In genomic region chr4:68373513-68373912, GRCh38 we compare ENCODE assay signal across 7 cellular contexts. TPM values are rescaled to one million over a fixed set of nuclear protein-coding genes. Genes with fewer than 3 reads are reported as not detected.
DNase-seq lines count a peak whose midpoint lies in the region; ATAC-seq, FAIRE-seq and TF ChIP-seq lines count a peak whose summit lies in the region.

No MANE protein-coding gene starts in this region.

- peaks cover 3 to 8% (median 5%) of the 10 kb centered on the region in 4 experiments; a peak in 5 of 7 replicates for H3K27me3 ChIP-seq in H1 (replicated peaks in 1 of 4; ENCODE audit: control insufficient read depth in 3 of 4, extremely low read depth in 1 of 4, insufficient read depth in 3 of 4, low read length in 3 of 4)
- H3K27me3 ChIP-seq in lung (ENCODE audit: control insufficient read depth, insufficient read depth): no peaks in the 10 kb centered on the region

- H3K27ac ChIP-seq in H1 (ENCODE audit: low read depth, low read length) (no peak overlapping the region), lung (ENCODE audit: low read depth in 1 of 2, low read length in 1 of 2) (no peak overlapping the region)

- no peak overlapping the region; a peak in 2 of 7 replicates for H3K9ac ChIP-seq in H1 (replicated peaks in 1 of 4; ENCODE audit: extremely low read depth in 1 of 4, low read depth in 3 of 4, low read length in 3 of 4)

- no peak overlapping the region for H2AK5ac ChIP-seq in H1 (ENCODE audit: low read depth, low read length)

- TF ChIP-seq EP300 in H1 (IDR thresholded peaks at IDR 0.05; ENCODE audit: borderline replicate concordance in 1 of 2, low read depth in 2 of 2, low read length in 2 of 2): no peak

- no peak overlapping the region for H3K23ac ChIP-seq in H1 (ENCODE audit: insufficient read length)

- H2BK120ac ChIP-seq in H1 (replicated peaks; ENCODE audit: low read depth, low read length): no peak overlapping the region

- H3K23me2 ChIP-seq in H1 (ENCODE audit: low read depth, low read length): no peaks in the 10 kb centered on the region

- H2BK15ac ChIP-seq in H1 (ENCODE audit: low read length): no peak overlapping the region

- H3K4me3 ChIP-seq in H1 (ENCODE audit: extremely low read depth in 1 of 4, insufficient read depth in 2 of 4, low read depth in 3 of 4, low read length in 4 of 4) (peak overlapping the region in 1 of 4 experiments; percentile 50; a peak in 4 of 8 replicates), lung (no peak overlapping the region)

- H3K18ac ChIP-seq in H1 (ENCODE audit: extremely low read depth, low read length): no peak overlapping the region

- H4K20me1 ChIP-seq in H1 (replicated peaks in 1 of 2; ENCODE audit: control insufficient read depth in 1 of 2, insufficient read depth in 2 of 2, low read length in 2 of 2): no peaks in the 10 kb centered on the region

- peak overlapping the region; percentile 6; the same call in 1 of the 2 replicates for H2BK5ac ChIP-seq in H1 (ENCODE audit: low read depth, low read length)

- TF ChIP-seq RAD21 in H1 (IDR thresholded peaks at IDR 0.05 in 1 of 2, conservative IDR thresholded peaks at IDR 0.05 in 1 of 2; ENCODE audit: low read depth in 2 of 2, low read length in 2 of 2): no peak

- WGBS in H1 (ENCODE audit: extremely low coverage in 1 of 2, insufficient coverage in 1 of 2, insufficient read length in 1 of 2, insufficient replicate concordance in 2 of 2, low coverage in 1 of 2, low lambda C conversion rate in 2 of 2, missing lambda C conversion rate in 1 of 2), 2 experiments: 3% methylated on average over 16 of the region's 16 CpGs; no CpG with 5 or more reads in 1 of the 2 experiments
- WGBS in lung, 2 donors: 23 to 32% methylated on average over 16 of the region's 16 CpGs

- TF ChIP-seq CTCF in GM20000 (IDR thresholded peaks at IDR 0.05; ENCODE audit: extremely low read depth, missing control alignments) (no peak), H1 (IDR thresholded peaks at IDR 0.05; ENCODE audit: control extremely low read depth in 1 of 3, insufficient read depth in 1 of 3, low read depth in 1 of 3, low read length in 3 of 3) (no peak), lung (IDR thresholded peaks at IDR 0.05; ENCODE audit: control extremely low read depth, extremely low read depth) (no peak)

- no peaks in the 10 kb centered on the region for H3K36me3 ChIP-seq in H1 (ENCODE audit: control insufficient read depth in 2 of 4, insufficient read depth in 4 of 4, low read length in 3 of 4)
- H3K36me3 ChIP-seq in lung (ENCODE audit: control insufficient read depth in 2 of 2, insufficient read depth in 2 of 2, low read length in 2 of 2): no peaks in the 10 kb centered on the region

- ATAC-seq in lung (ENCODE audit: insufficient read depth, low FRiP score): peak; percentile 75

- H3K9me3 ChIP-seq in H1 (ENCODE audit: insufficient read depth in 2 of 2, low read depth in 1 of 2, low read length in 1 of 2) (no peaks in the 10 kb centered on the region), lung (ENCODE audit: control insufficient read depth in 2 of 2, insufficient read depth in 1 of 2, low read length in 1 of 2) (no peaks in the 10 kb centered on the region)

- H4K8ac ChIP-seq in H1 (ENCODE audit: extremely low read depth, insufficient read depth, low read length): no peak overlapping the region

- H3K4ac ChIP-seq in H1 (replicated peaks; ENCODE audit: insufficient read length, low read depth, low read length): no peak overlapping the region

- H4K5ac ChIP-seq in H1 (ENCODE audit: insufficient read length, low read depth, low read length): peak overlapping the region; percentile 60

- H2AFZ ChIP-seq in H1 (ENCODE audit: low read length): 0 out of 2 replicates have a peak overlapping the region, but pooled peaks have one; percentile 75

- H3K4me1 ChIP-seq in H1 (replicated peaks in 1 of 4; ENCODE audit: control insufficient read depth in 3 of 4, insufficient read depth in 4 of 4, low read length in 3 of 4): peaks cover 2 to 15% (median 4%) of the 10 kb centered on the region in 4 experiments
- H3K4me1 ChIP-seq in lung (ENCODE audit: control insufficient read depth in 2 of 2, insufficient read depth in 2 of 2, low read length in 2 of 2): peaks cover 0 to 3% of the 10 kb centered on the region in 2 donors

- peak overlapping the region; percentile 66 to 67 for H3K4me2 ChIP-seq in H1 (ENCODE audit: insufficient read depth in 1 of 2, low read depth in 2 of 2, low read length in 2 of 2)

- TF ChIP-seq POLR2A in H1 (IDR thresholded peaks at IDR 0.05; ENCODE audit: control extremely low read depth in 1 of 2, low read depth in 2 of 2, low read length in 2 of 2): peak in 1 of 2 experiments; percentile 57; a peak in 2 of 3 replicates

- DNase-seq in GM20000 (ENCODE audit: low spot score): peak; percentile 58
- peak; percentile 58 for DNase-seq in HT-29 (ENCODE audit: low spot score)
- peak; percentile 71 for DNase-seq in activated CD8-positive, alpha-beta memory T cell treated with anti-CD3 and anti-CD28 coated beads, Interleukin-2, amount 50 U/mL, for 48 hours
- peak; percentile 73 to 77 for DNase-seq in H1 (ENCODE audit: low read depth in 1 of 2, low spot score in 2 of 2)
- peak; percentile 57 for DNase-seq in lung (ENCODE audit: low spot score)
- peak; percentile 38 to 50 for DNase-seq in stimulated activated CD4-positive, alpha-beta T cell treated with anti-CD3 and anti-CD28 coated beads, Interleukin-4, amount 100 ng/mL, for 4 hours
- no peak for DNase-seq in NCI-H187 (lab: John Stamatoyannopoulos, UW)

- H4K91ac ChIP-seq in H1 (replicated peaks; ENCODE audit: insufficient read length, low read length): no peak overlapping the region

- H3K56ac ChIP-seq in H1 (replicated peaks; ENCODE audit: insufficient read length, low read depth, low read length): no peak overlapping the region

- no peak overlapping the region for H2BK20ac ChIP-seq in H1 (ENCODE audit: low read length)

- H3K14ac ChIP-seq in H1 (ENCODE audit: insufficient read length): no peak overlapping the region

- no peaks in the 10 kb centered on the region for H3K79me1 ChIP-seq in H1 (ENCODE audit: low read depth, low read length)

- H3K79me2 ChIP-seq in H1 (ENCODE audit: control insufficient read depth in 1 of 2, insufficient read depth in 2 of 2, low read length in 2 of 2): no peaks in the 10 kb centered on the region

- CTCF ChIA-PET in H1 (lab: Charles Lee; ENCODE audit: partially characterized antibody): interaction anchor here (3.1 kb wide), 1 partner anchor 32 kb away, joined by 16 read pairs; no protein-coding TSS in a partner anchor

- POLR2A ChIA-PET in H1 (lab: Charles Lee; ENCODE audit: partially characterized antibody): interaction anchor here (6.3 kb wide), 1 partner anchor 34 kb away, joined by 61 read pairs; no protein-coding TSS in a partner anchor

- FAIRE-seq in H1 (lab: Jason Lieb, UNC): peak; percentile 95

- no peak overlapping the region for H2BK12ac ChIP-seq in H1 (ENCODE audit: low read depth, low read length)

TF ChIP-seq in H1, 55 proteins besides CTCF, POLR2A, EP300 and RAD21 (continues in another document):
- TF ChIP-seq TEAD4 (IDR thresholded peaks at IDR 0.05; ENCODE audit: low read depth, low read length) (no peak), POU5F1 (IDR thresholded peaks at IDR 0.05; ENCODE audit: low read depth, low read length) (no peak), ASH2L (IDR thresholded peaks at IDR 0.05; ENCODE audit: low read length) (peak; percentile 55), YY1 (IDR thresholded peaks at IDR 0.05; ENCODE audit: low read depth, low read length) (peak; percentile 84), USF2 (IDR thresholded peaks at IDR 0.05; ENCODE audit: low read length) (no peak), HDAC6 (IDR thresholded peaks at IDR 0.05; ENCODE audit: low read depth, low read length) (no peak), CREB1 (IDR thresholded peaks at IDR 0.05) (peak; percentile 61; the same call in 1 of the 2 replicates), SIX5 (IDR thresholded peaks at IDR 0.05; ENCODE audit: low read depth, low read length) (peak; percentile 74), SP1 (IDR thresholded peaks at IDR 0.05; ENCODE audit: low read depth, low read length) (0 out of 2 replicates have a peak, but pooled peaks have one; percentile 23), TBP (IDR thresholded peaks at IDR 0.05; ENCODE audit: low read depth, low read length) (peak; percentile 43; the same call in 1 of the 2 replicates), FOSL1 (IDR thresholded peaks at IDR 0.05; ENCODE audit: insufficient read depth, low read depth, low read length) (no peak), GTF2F1 (IDR thresholded peaks at IDR 0.05; ENCODE audit: borderline replicate concordance, low read depth, low read length) (no peak), POLR2AphosphoS5 (IDR thresholded peaks at IDR 0.05; ENCODE audit: low read depth, low read length) (0 out of 2 replicates have a peak, but pooled peaks have one; percentile 29), SIN3A (conservative IDR thresholded peaks at IDR 0.05 in 1 of 2, IDR thresholded peaks at IDR 0.05 in 1 of 2; ENCODE audit: low read depth in 1 of 2, low read length in 2 of 2) (no peak), TAF1 (IDR thresholded peaks at IDR 0.05; ENCODE audit: low read depth, low read length) (peak; percentile 56; the same call in 1 of the 2 replicates), CHD2 (IDR thresholded peaks at IDR 0.05; ENCODE audit: low read length) (peak; percentile 76), PHF8 (conservative IDR thresholded peaks at IDR 0.05; ENCODE audit: low read depth, low read length) (no peak)

RNA-seq across cellular contexts. Expression of gene YTHDC1, which starts 23.6 kb away (rescaled TPM):
- total RNA-seq in HT-29 (2014; rRNA removed; shearing (Covaris generic)): 27.7 and 27.8 TPM in 2 replicates
- 89.5 and 94.5 TPM in 2 replicates for total RNA-seq in H1 (2021; fragmentation: NEBNext Ultra II Directional; extraction: Animal tissue kit (Norgen Biotek cat#: 25700))
- 25.7 and 30.8 TPM in 2 replicates for polyA plus RNA-seq in H1 (2011; rRNA removed)
- polyA plus RNA-seq in H1 (2011; cell fraction: cytosol; rRNA removed): 48.9 TPM
- 48.5 TPM for polyA plus RNA-seq in H1 (2011; cell fraction: nucleus; rRNA removed)
- 62.5 to 98.2 TPM (median 70.3 TPM) in 4 replicates for polyA plus RNA-seq in H1 (2012, experiment 1 of 2)
- polyA plus RNA-seq in H1 (2012, experiment 2 of 2): 6.3 TPM
- 64.1 TPM for polyA plus RNA-seq in H1 (2013, experiment 1 of 2)
- polyA plus RNA-seq in H1 (2013, experiment 2 of 2): 57.2 TPM
- 45.0 and 55.8 TPM in 2 replicates for polyA minus RNA-seq in H1 (2011; rRNA and poly(A)+ RNA removed)
- 26.1 TPM for polyA minus RNA-seq in H1 (2011; cell fraction: cytosol; rRNA and poly(A)+ RNA removed)
- 109 TPM for polyA minus RNA-seq in H1 (2011; cell fraction: nucleus; rRNA and poly(A)+ RNA removed)
- total RNA-seq in lung: 100 to 1,000 TPM in 1 of 2 donors, 10 to 100 TPM in 1; 55.4 to 207 TPM
- polyA plus RNA-seq in lung: 10 to 100 TPM; 37.4 to 42.9 TPM

Comparison
In these comparisons a context has a peak if more than half of its experiments do, and no peak if none do; other contexts are left out.
1. DNase-seq: peak in GM20000 (single experiment), HT-29 (single experiment), activated CD8-positive, alpha-beta memory T cell treated with anti-CD3 and anti-CD28 coated beads, Interleukin-2, amount 50 U/mL, for 48 hours (single experiment), H1 (2 of 2), lung (single experiment) and stimulated activated CD4-positive, alpha-beta T cell treated with anti-CD3 and anti-CD28 coated beads, Interleukin-4, amount 100 ng/mL, for 4 hours (2 of 2); none in NCI-H187 (0 of 2).